15 cellular contexts compared by ENCODE assay signal in genomic region chr1:94714152-94714551, GRCh38.
A peak's percentile ranks its signal among the peaks of the same experiment; 100 is the strongest.
DNase-seq lines count a peak whose midpoint lies in the region; ATAC-seq, FAIRE-seq and TF ChIP-seq lines count a peak whose summit lies in the region.
"Had no signal": no experiment of that assay in that cellular context is flagged by ENCODE, and none has a peak within 500 bp of the region (broad histone marks: within the 10 kb centered on the region; RNA-seq: fewer than 3 reads in every experiment).

No MANE protein-coding gene starts in this region.

- FAIRE-seq in HTR-8/SVneo (lab: Jason Lieb, UNC) = no peak
- FAIRE-seq: TTC549 had no signal

- peaks cover 8% of the 10 kb centered on the region for H3K36me3 Mint-ChIP-seq in Calu3 (ENCODE audit: insufficient read depth, unreplicated experiment)
- H3K36me3 Mint-ChIP-seq: brain; stimulated activated naive B cell treated with anti-CD40 and anti-IgM and Interleukin-4, amounts not matched to agents 10 μg/mL and 1 μg/mL and 100 μg/mL, for 72 hours had no signal

- TF ChIP-seq CTCF in Calu3 (IDR thresholded peaks at IDR 0.05; ENCODE audit: unreplicated experiment) (no peak), RWPE2 (IDR thresholded peaks at IDR 0.05; ENCODE audit: poor library complexity, severe bottlenecking) (no peak), gastroesophageal sphincter (IDR thresholded peaks at IDR 0.05) (no peak), gastrocnemius medialis (IDR thresholded peaks at IDR 0.05 in 4 of 5, conservative IDR thresholded peaks at IDR 0.05 in 1 of 5) (no peak)

- H3K4me3 ChIP-seq in RWPE2 (ENCODE audit: severe bottlenecking) (no peak overlapping the region), gastroesophageal sphincter (no peak overlapping the region), gastrocnemius medialis (no peak overlapping the region)
- H3K4me3 ChIP-seq: MG63 had no signal

- WGBS in gastroesophageal sphincter (ENCODE audit: low coverage in 1 of 2), 2 donors = 94 to 100% methylated on average over 3 to 5 of the region's 5 CpGs

- H3K27me3 ChIP-seq in RWPE2 (ENCODE audit: insufficient read depth, poor library complexity, severe bottlenecking) = no peaks in the 10 kb centered on the region
- H3K27me3 ChIP-seq in gastroesophageal sphincter = no peaks in the 10 kb centered on the region
- no peaks in the 10 kb centered on the region for H3K27me3 ChIP-seq in gastrocnemius medialis
- H3K27me3 ChIP-seq: MG63 had no signal

- intact Hi-C loops in Calu3 (cut with micrococcal nuclease; ENCODE audit: unreplicated experiment) (no loop called here), gastrocnemius medialis (cut with DNase I; ENCODE audit: low total_unique reads) (no loop called here)

- TSS peak; percentile 90 for BruUV-seq in Calu3 (replicated peaks; lab: Mats Ljungman, UMichigan)

- TF ChIP-seq POLR2A in gastroesophageal sphincter (IDR thresholded peaks at IDR 0.05) (no peak), gastrocnemius medialis (IDR thresholded peaks at IDR 0.05) (no peak)

- no peak overlapping the region for H3K4me3 Mint-ChIP-seq in Calu3 (ENCODE audit: low read depth, unreplicated experiment)
- H3K4me3 Mint-ChIP-seq: activated CD4-positive, alpha-beta T cell treated with anti-CD3 and anti-CD28 coated beads, Interleukin-2, amount 10 ng/mL, durations not matched to agents 7 days and 5 days; brain; stimulated activated naive B cell treated with anti-CD40 and anti-IgM and Interleukin-4, amounts not matched to agents 10 μg/mL and 1 μg/mL and 100 μg/mL, for 72 hours had no signal

- no peaks in the 10 kb centered on the region for H3K27me3 Mint-ChIP-seq in Calu3 (ENCODE audit: unreplicated experiment)
- H3K27me3 Mint-ChIP-seq: brain had no signal

- peak overlapping the region; percentile 68 for H3K27ac Mint-ChIP-seq in Calu3 (ENCODE audit: unreplicated experiment)
- H3K27ac Mint-ChIP-seq: activated CD4-positive, alpha-beta T cell treated with anti-CD3 and anti-CD28 coated beads, Interleukin-2, amount 10 ng/mL, durations not matched to agents 7 days and 5 days had no signal

- no peak for TF ChIP-seq EP300 in gastroesophageal sphincter (IDR thresholded peaks at IDR 0.05)

- in situ Hi-C loops in gastrocnemius medialis (cut with MboI; ENCODE audit: low sequenced_read_pairs in 4 of 4) = no loop called here

- H3K27ac ChIP-seq in RWPE2 (ENCODE audit: poor library complexity, severe bottlenecking) = peak overlapping the region; percentile 74
- H3K27ac ChIP-seq in gastroesophageal sphincter = peak overlapping the region in 3 of 4 donors; percentile 20 to 69 (median 56)
- peak overlapping the region; percentile 55 to 64 (median 60) for H3K27ac ChIP-seq in gastrocnemius medialis

- ATAC-seq in RWPE2 (ENCODE audit: low read depth) (no peak), gastroesophageal sphincter (no peak), gastrocnemius medialis (no peak), GM21723 (IDR thresholded peaks at IDR 0.05; ENCODE audit: unreplicated experiment) (no peak), GM19035 (IDR thresholded peaks at IDR 0.05; ENCODE audit: unreplicated experiment) (no peak)

- H3K4me1 Mint-ChIP-seq in Calu3 (ENCODE audit: low read depth, unreplicated experiment) = peaks cover 24% of the 10 kb centered on the region
- H3K4me1 Mint-ChIP-seq: activated CD4-positive, alpha-beta T cell treated with anti-CD3 and anti-CD28 coated beads, Interleukin-2, amount 10 ng/mL, durations not matched to agents 7 days and 5 days; brain had no signal

- H3K4me1 ChIP-seq in RWPE2 (ENCODE audit: insufficient read depth, poor library complexity, severe bottlenecking) = peaks cover 31% of the 10 kb centered on the region
- H3K4me1 ChIP-seq in gastroesophageal sphincter = no peaks in the 10 kb centered on the region
- H3K4me1 ChIP-seq in gastrocnemius medialis = no peaks in the 10 kb centered on the region

- H3K9me3 ChIP-seq in RWPE2 (ENCODE audit: severe bottlenecking) (no peaks in the 10 kb centered on the region), gastroesophageal sphincter (no peaks in the 10 kb centered on the region), gastrocnemius medialis (no peaks in the 10 kb centered on the region)
- H3K9me3 ChIP-seq: MG63 had no signal

- CTCF ChIA-PET in Calu3 (lab: Charles Lee) = interaction anchor here (0.6 to 1.6 kb wide), 4 partner anchors 14 to 88 kb away, joined by 3 to 5 read pairs (median 4); no protein-coding TSS in a partner anchor

- H3K36me3 ChIP-seq in RWPE2 (ENCODE audit: low read depth) (no peaks in the 10 kb centered on the region), gastroesophageal sphincter (no peaks in the 10 kb centered on the region), gastrocnemius medialis (no peaks in the 10 kb centered on the region)
- H3K36me3 ChIP-seq: MG63 had no signal

- no peaks in the 10 kb centered on the region for H3K9me3 Mint-ChIP-seq in Calu3 (ENCODE audit: low read depth, unreplicated experiment)
- H3K9me3 Mint-ChIP-seq: activated CD4-positive, alpha-beta T cell treated with anti-CD3 and anti-CD28 coated beads, Interleukin-2, amount 10 ng/mL, durations not matched to agents 7 days and 5 days; brain; stimulated activated naive B cell treated with anti-CD40 and anti-IgM and Interleukin-4, amounts not matched to agents 10 μg/mL and 1 μg/mL and 100 μg/mL, for 72 hours had no signal

- DNase-seq in Calu3 (no peak), RWPE2 (ENCODE audit: low spot score) (no peak), gastrocnemius medialis (no peak), AML-193 (lab: John Stamatoyannopoulos, UW) (no peak), HTR-8/SVneo (ENCODE audit: insufficient read length, low spot score) (no peak)
- DNase-seq: activated CD4-positive, alpha-beta T cell treated with anti-CD3 and anti-CD28 coated beads, Interleukin-2, amount 10 ng/mL, durations not matched to agents 7 days and 5 days; activated naive CD4-positive, alpha-beta T cell treated with anti-CD3 and anti-CD28 coated beads, Interleukin-2, amount 50 U/mL, for 16 hours; NCI-H524 treated with DMSO at 0.1 percent for 48 hours had no signal
